In the genomic region with DNA sequence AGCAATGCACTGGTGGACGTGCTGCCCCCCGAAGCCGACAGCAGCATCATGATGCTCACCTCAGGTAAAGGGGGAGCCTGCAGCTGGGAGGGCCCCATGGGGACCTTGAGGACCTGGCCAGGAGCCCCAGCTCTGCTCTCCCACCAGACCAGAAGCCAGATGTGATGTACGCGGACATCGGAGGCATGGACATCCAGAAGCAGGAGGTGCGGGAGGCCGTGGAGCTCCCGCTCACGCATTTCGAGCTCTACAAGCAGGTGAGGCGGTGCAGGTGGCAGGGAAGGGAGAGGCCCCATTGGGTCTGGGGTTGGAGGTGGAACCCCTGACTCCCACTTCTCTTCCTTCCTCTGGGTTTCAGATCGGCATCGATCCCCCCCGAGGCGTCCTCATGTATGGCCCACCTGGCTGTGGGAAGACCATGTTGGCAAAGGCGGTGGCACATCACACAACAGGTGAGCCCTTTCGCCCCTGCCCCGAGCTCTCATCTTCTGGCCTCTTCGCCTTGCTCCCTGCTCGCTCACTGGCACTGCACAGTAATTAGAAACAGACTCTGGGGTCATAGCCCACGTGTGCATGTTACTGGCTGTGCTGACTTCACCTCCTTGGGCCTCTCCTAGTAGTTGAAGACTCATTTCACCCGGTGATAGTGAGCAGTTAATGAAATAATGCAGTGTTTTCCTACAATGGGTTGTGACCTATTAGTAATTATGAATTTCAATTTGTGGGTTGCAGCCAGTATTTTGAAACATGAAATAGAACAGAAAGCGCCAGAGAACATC, we compare ENCODE assay signal across 18 cellular contexts.
"Had no signal": no experiment of that assay in that cellular context is flagged by ENCODE, and none has a peak within 500 bp of the region (broad histone marks: within the 10 kb centered on the region; RNA-seq: fewer than 3 reads in every experiment).

No MANE protein-coding gene starts in this region.

- H3K4me3 Mint-ChIP-seq: activated naive CD8-positive, alpha-beta T cell treated with anti-CD3 and anti-CD28 coated beads, Interleukin-2, amount 10 ng/mL, durations not matched to agents 7 days and 5 days had no signal

- FAIRE-seq: keratinocyte, small intestine had no signal

- H3K27ac ChIP-seq: epithelial cell of prostate, prostate gland, tibial artery, vagina had no signal

- DNase-seq: activated CD4-positive, CD25-positive, alpha-beta regulatory T cell treated with anti-CD3 and anti-CD28 coated beads, Interleukin-2, amount 50 U/mL, for 72 hours; activated naive CD8-positive, alpha-beta T cell treated with anti-CD3 and anti-CD28 coated beads, Interleukin-2, amount 10 ng/mL, durations not matched to agents 7 days and 5 days; aorta; hippocampal formation; naive thymus-derived CD8-positive, alpha-beta T cell; occipital lobe; small intestine; stimulated activated CD4-positive, alpha-beta T cell treated with anti-CD3 and anti-CD28 coated beads, Interleukin-4, amount 100 ng/mL, for 4 hours; T-helper 1 cell; T1000; tibial artery had no signal

- H3K9me3 Mint-ChIP-seq: naive thymus-derived CD8-positive, alpha-beta T cell had no signal

- ATAC-seq: left lobe of liver; naive thymus-derived CD8-positive, alpha-beta T cell; right cardiac atrium; SK-N-SH treated with all-trans-retinoic acid at 6 μM for 48 hours had no signal

- H3K9me3 ChIP-seq: prostate gland, tibial artery, vagina had no signal

- H3K27ac Mint-ChIP-seq: activated naive CD8-positive, alpha-beta T cell treated with anti-CD3 and anti-CD28 coated beads, Interleukin-2, amount 10 ng/mL, durations not matched to agents 7 days and 5 days had no signal

- H3K27me3 ChIP-seq: tibial artery, vagina had no signal

- H3K27me3 Mint-ChIP-seq: activated naive CD8-positive, alpha-beta T cell treated with anti-CD3 and anti-CD28 coated beads, Interleukin-2, amount 10 ng/mL, durations not matched to agents 7 days and 5 days; naive thymus-derived CD8-positive, alpha-beta T cell had no signal

- H3K4me3 ChIP-seq: prostate gland, tibial artery, vagina had no signal
